1 cellular context compared by ENCODE assay signal in genomic region chr9:127744407-127745110, GRCh38.
TF ChIP-seq lines count a peak whose summit lies in the region.

No MANE protein-coding gene starts in this region.

TF ChIP-seq in GM12878, 131 proteins besides CTCF, POLR2A, EP300 and RAD21:
- TF ChIP-seq PBX3 (IDR thresholded peaks at IDR 0.05; ENCODE audit: insufficient replicate concordance, low read depth, low read length) (no peak), POU2F2 (IDR thresholded peaks at IDR 0.05; ENCODE audit: borderline replicate concordance, low read depth, low read length) (no peak), YY1 (IDR thresholded peaks at IDR 0.05; ENCODE audit: low read depth, low read length) (no peak), SMAD1 (IDR thresholded peaks at IDR 0.05; ENCODE audit: low read depth, partially characterized antibody) (no peak), POLR2AphosphoS2 (IDR thresholded peaks at IDR 0.05; ENCODE audit: low read depth, low read length) (no peak), SUZ12 (IDR thresholded peaks at IDR 0.05; ENCODE audit: unreplicated experiment) (no peak), BMI1 (IDR thresholded peaks at IDR 0.05; ENCODE audit: borderline replicate concordance) (no peak)
